8 cellular contexts compared by ENCODE assay signal in the genomic region with DNA sequence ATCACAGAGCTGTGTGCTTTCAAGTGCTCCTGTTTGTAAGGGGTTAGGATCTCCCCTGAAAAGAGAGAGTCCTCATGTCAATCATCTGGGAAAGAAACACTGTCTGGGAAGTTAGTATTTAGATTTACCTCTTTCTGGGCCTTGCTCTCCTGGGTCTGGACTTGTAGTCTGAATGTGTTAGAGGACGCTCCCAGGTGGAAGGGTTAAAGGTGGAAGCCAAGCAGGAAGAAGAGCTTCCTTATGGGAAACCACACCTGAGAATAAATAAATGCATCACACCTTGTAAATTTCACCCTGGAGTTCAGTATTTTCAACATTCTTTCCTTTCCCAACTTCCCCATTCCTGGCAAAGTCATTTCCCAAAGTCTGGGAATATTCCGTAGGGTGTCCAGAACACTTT. TPM values are rescaled to one million over a fixed set of nuclear protein-coding genes. Genes with fewer than 3 reads are reported as not detected.
DNase-seq lines count a peak whose midpoint lies in the region; ATAC-seq and TF ChIP-seq lines count a peak whose summit lies in the region.

No MANE protein-coding gene starts in this region.

- WGBS in gastroesophageal sphincter (ENCODE audit: low coverage in 1 of 2), 2 donors: 93 to 94% methylated on average over 2 of the region's 2 CpGs
- no CpG with 5 or more reads among the region's 2 CpGs for WGBS in mesendoderm (ENCODE audit: extremely low coverage, insufficient coverage, low lambda C conversion rate)

- H4K5ac ChIP-seq in mesendoderm (ENCODE audit: low read length): no peak overlapping the region

- no peak overlapping the region for H2BK15ac ChIP-seq in mesendoderm (replicated peaks; ENCODE audit: low read depth)

- H3K9me3 ChIP-seq in gastroesophageal sphincter: no peaks in the 10 kb centered on the region

- no peak overlapping the region for H2BK5ac ChIP-seq in mesendoderm (ENCODE audit: low read length)

- DNase-seq in activated T-cell treated with anti-CD3 and anti-CD28 coated beads, Interleukin-2, amount 50 U/mL, for 72 hours: no peak
- no peak for DNase-seq in activated T-cell treated with anti-CD3 and anti-CD28 coated beads for 4 hours
- no peak for DNase-seq in activated B cell treated with CpG ODN at 0.5 μM for 24 hours
- no peak for DNase-seq in mesendoderm
- no peak for DNase-seq in sciatic nerve (ENCODE audit: low spot score)

- CTCF ChIA-PET in activated B cell treated with CpG ODN at 0.5 μM for 24 hours (lab: Charles Lee): interaction anchor here (2.5 to 5.2 kb wide), 4 partner anchors 14 to 164 kb away, joined by 9 to 56 read pairs (median 26); a partner anchor contains a TSS

- H3K4me3 ChIP-seq in gastroesophageal sphincter: no peak overlapping the region
- no peak overlapping the region for H3K4me3 ChIP-seq in mesendoderm (ENCODE audit: low read length)

- H3K4me1 ChIP-seq in gastroesophageal sphincter (peaks cover 0 to 24% (median 15%) of the 10 kb centered on the region in 3 donors), mesendoderm (ENCODE audit: control insufficient read depth, low read depth, low read length) (peaks cover 5% of the 10 kb centered on the region)

- H3K36me3 ChIP-seq in gastroesophageal sphincter: peaks cover 0 to 42% of the 10 kb centered on the region in 2 donors
- H3K36me3 ChIP-seq in mesendoderm (ENCODE audit: control insufficient read depth, insufficient read depth, low read length): peaks cover 2% of the 10 kb centered on the region

- H3K79me1 ChIP-seq in mesendoderm (ENCODE audit: low read length): no peaks in the 10 kb centered on the region

- peak overlapping the region; percentile 92 to 99 for H3K4me3 Mint-ChIP-seq in activated T-cell treated with anti-CD3 and anti-CD28 coated beads, Interleukin-2, amount 50 U/mL, for 72 hours
- peak overlapping the region; percentile 96 for H3K4me3 Mint-ChIP-seq in activated B cell treated with CpG ODN at 0.5 μM for 24 hours
- H3K4me3 Mint-ChIP-seq in stimulated activated memory B cell treated with anti-CD40 and anti-IgM and Interleukin-4, amounts not matched to agents 10 μg/mL and 1 μg/mL and 100 μg/mL, for 72 hours: peak overlapping the region; percentile 88

- H4K8ac ChIP-seq in mesendoderm (ENCODE audit: low read depth, low read length): no peak overlapping the region

- TF ChIP-seq EP300 in gastroesophageal sphincter (IDR thresholded peaks at IDR 0.05): no peak

- H3K4me1 Mint-ChIP-seq in activated T-cell treated with anti-CD3 and anti-CD28 coated beads, Interleukin-2, amount 50 U/mL, for 72 hours (ENCODE audit: low read depth): peaks cover 60% of the 10 kb centered on the region
- peaks cover 58% of the 10 kb centered on the region for H3K4me1 Mint-ChIP-seq in activated B cell treated with CpG ODN at 0.5 μM for 24 hours
- peaks cover 47% of the 10 kb centered on the region for H3K4me1 Mint-ChIP-seq in stimulated activated memory B cell treated with anti-CD40 and anti-IgM and Interleukin-4, amounts not matched to agents 10 μg/mL and 1 μg/mL and 100 μg/mL, for 72 hours

- H3K27me3 Mint-ChIP-seq in activated T-cell treated with anti-CD3 and anti-CD28 coated beads, Interleukin-2, amount 50 U/mL, for 72 hours (ENCODE audit: low read depth): no peaks in the 10 kb centered on the region
- no peaks in the 10 kb centered on the region for H3K27me3 Mint-ChIP-seq in activated B cell treated with CpG ODN at 0.5 μM for 24 hours
- H3K27me3 Mint-ChIP-seq in stimulated activated memory B cell treated with anti-CD40 and anti-IgM and Interleukin-4, amounts not matched to agents 10 μg/mL and 1 μg/mL and 100 μg/mL, for 72 hours: no peaks in the 10 kb centered on the region

- H3K27ac Mint-ChIP-seq in activated T-cell treated with anti-CD3 and anti-CD28 coated beads, Interleukin-2, amount 50 U/mL, for 72 hours: peak overlapping the region; percentile 99
- H3K27ac Mint-ChIP-seq in activated B cell treated with CpG ODN at 0.5 μM for 24 hours: peak overlapping the region; percentile 100
- peak overlapping the region; percentile 87 for H3K27ac Mint-ChIP-seq in stimulated activated memory B cell treated with anti-CD40 and anti-IgM and Interleukin-4, amounts not matched to agents 10 μg/mL and 1 μg/mL and 100 μg/mL, for 72 hours

- intact Hi-C loops in activated B cell treated with CpG ODN at 0.5 μM for 24 hours (cut with micrococcal nuclease): loop anchor here (2.0 to 5.0 kb wide), 5 partner anchors 396 to 1909 kb away; a partner anchor contains a TSS
- intact Hi-C loops in sciatic nerve (cut with DNase I): no loop called here

- TF ChIP-seq CTCF in activated B cell treated with CpG ODN at 0.5 μM for 24 hours (IDR thresholded peaks at IDR 0.05) (no peak), gastroesophageal sphincter (IDR thresholded peaks at IDR 0.05) (no peak)

- H3K36me3 Mint-ChIP-seq in activated T-cell treated with anti-CD3 and anti-CD28 coated beads, Interleukin-2, amount 50 U/mL, for 72 hours (ENCODE audit: insufficient read depth in 2 of 2): peaks cover 13 to 23% of the 10 kb centered on the region in 2 donors
- H3K36me3 Mint-ChIP-seq in activated B cell treated with CpG ODN at 0.5 μM for 24 hours (ENCODE audit: low read depth): peaks cover 55% of the 10 kb centered on the region
- peaks cover 27% of the 10 kb centered on the region for H3K36me3 Mint-ChIP-seq in stimulated activated memory B cell treated with anti-CD40 and anti-IgM and Interleukin-4, amounts not matched to agents 10 μg/mL and 1 μg/mL and 100 μg/mL, for 72 hours

- no peak overlapping the region for H2AK5ac ChIP-seq in mesendoderm (ENCODE audit: low read length)

- POLR2A ChIA-PET in activated B cell treated with CpG ODN at 0.5 μM for 24 hours (lab: Charles Lee): interaction anchor here (0.5 to 6.6 kb wide), 16 partner anchors 8 to 572 kb away, joined by 3 to 238 read pairs (median 16); a partner anchor contains a TSS

- H3K79me2 ChIP-seq in mesendoderm (ENCODE audit: control insufficient read depth, insufficient read depth, low read length): no peaks in the 10 kb centered on the region

- H3K27me3 ChIP-seq in gastroesophageal sphincter (no peaks in the 10 kb centered on the region), mesendoderm (ENCODE audit: insufficient read depth, low read length, poor library complexity) (no peaks in the 10 kb centered on the region)

- H2BK120ac ChIP-seq in mesendoderm (ENCODE audit: low read depth, low read length): no peak overlapping the region

- H3K27ac ChIP-seq in gastroesophageal sphincter: peak overlapping the region in 3 of 4 donors; percentile 89 to 93 (median 92)
- H3K27ac ChIP-seq in mesendoderm (ENCODE audit: low read depth, low read length): no peak overlapping the region

- H3K56ac ChIP-seq in mesendoderm (ENCODE audit: low read length): no peak overlapping the region

- H3K4ac ChIP-seq in mesendoderm (ENCODE audit: low read depth, low read length): no peak overlapping the region

- H3K9ac ChIP-seq in mesendoderm (ENCODE audit: low read length): no peak overlapping the region

- no peak for ATAC-seq in activated T-cell treated with anti-CD3 and anti-CD28 coated beads, Interleukin-2, amount 50 U/mL, for 72 hours (replicated peaks in 1 of 2)
- ATAC-seq in activated B cell treated with CpG ODN at 0.5 μM for 24 hours (ENCODE audit: low read depth) (no peak), gastroesophageal sphincter (no peak), sciatic nerve (no peak), GM19023 (IDR thresholded peaks at IDR 0.05; ENCODE audit: unreplicated experiment) (no peak)
- ATAC-seq in stimulated activated memory B cell treated with anti-CD40 and anti-IgM and Interleukin-4, amounts not matched to agents 10 μg/mL and 1 μg/mL and 100 μg/mL, for 72 hours: no peak

- no peak for TF ChIP-seq POLR2A in gastroesophageal sphincter (IDR thresholded peaks at IDR 0.05)

- H3K4me2 ChIP-seq in mesendoderm (ENCODE audit: low read length): no peak overlapping the region

- H3K9me3 Mint-ChIP-seq in activated T-cell treated with anti-CD3 and anti-CD28 coated beads, Interleukin-2, amount 50 U/mL, for 72 hours: peaks cover 0 to 2% of the 10 kb centered on the region in 2 donors
- H3K9me3 Mint-ChIP-seq in activated B cell treated with CpG ODN at 0.5 μM for 24 hours: no peaks in the 10 kb centered on the region
- no peaks in the 10 kb centered on the region for H3K9me3 Mint-ChIP-seq in stimulated activated memory B cell treated with anti-CD40 and anti-IgM and Interleukin-4, amounts not matched to agents 10 μg/mL and 1 μg/mL and 100 μg/mL, for 72 hours

- H3K23ac ChIP-seq in mesendoderm (ENCODE audit: low read length): no peak overlapping the region

- H3K18ac ChIP-seq in mesendoderm (ENCODE audit: low read length): no peak overlapping the region

RNA-seq across cellular contexts. Expression of a gene that starts 1.3 kb away (rescaled TPM):
- total RNA-seq in activated T-cell treated with anti-CD3 and anti-CD28 coated beads, Interleukin-2, amount 50 U/mL, for 72 hours: 10 to 100 TPM; 48.6 to 49.9 TPM
- 57.1 and 59.7 TPM in 2 replicates for total RNA-seq in activated B cell treated with CpG ODN at 0.5 μM for 24 hours
- total RNA-seq in gastroesophageal sphincter: 10 to 100 TPM in 3 of 4 donors, 1 to 10 TPM in 1; 8.8 to 22.6 (median 13.3) TPM
- polyA plus RNA-seq in mesendoderm (2013, experiment 1 of 2): 18.5 TPM
- 20.4 TPM for polyA plus RNA-seq in mesendoderm (2013, experiment 2 of 2)
- 10.7 TPM for total RNA-seq in sciatic nerve

RNA-seq across cellular contexts. Expression of a gene that starts 13.9 kb away (rescaled TPM):
- 10 to 100 TPM; 16.4 to 36.3 TPM for total RNA-seq in activated T-cell treated with anti-CD3 and anti-CD28 coated beads, Interleukin-2, amount 50 U/mL, for 72 hours
- total RNA-seq in activated B cell treated with CpG ODN at 0.5 μM for 24 hours (47.4 and 48.9 TPM in 2 replicates), gastroesophageal sphincter (1 to 10 TPM in 3 of 4 donors, under 1 TPM in 1; 0.73 to 3.6 (median 2.7) TPM), sciatic nerve (4.7 TPM)
- polyA plus RNA-seq in mesendoderm (2013, experiment 1 of 2): 0.27 TPM
- 0.15 TPM for polyA plus RNA-seq in mesendoderm (2013, experiment 2 of 2)
